In genomic region chr14:75429562-75429961, GRCh38 we compare ENCODE assay signal across 10 cellular contexts. TPM values are rescaled to one million over a fixed set of nuclear protein-coding genes. Genes with fewer than 3 reads are reported as not detected.
DNase-seq lines count a peak whose midpoint lies in the region; ATAC-seq and TF ChIP-seq lines count a peak whose summit lies in the region.
"Had no signal": no experiment of that assay in that cellular context is flagged by ENCODE, and none has a peak within 500 bp of the region (broad histone marks: within the 10 kb centered on the region; RNA-seq: fewer than 3 reads in every experiment).

No MANE protein-coding gene starts in this region.

- no peak for ATAC-seq in psoas muscle
- no peak for ATAC-seq in GM18858 (IDR thresholded peaks at IDR 0.05; ENCODE audit: unreplicated experiment)
- ATAC-seq in GM18873 (IDR thresholded peaks at IDR 0.05; ENCODE audit: low FRiP score, unreplicated experiment), result no peak
- no peak for ATAC-seq in HG02642 (IDR thresholded peaks at IDR 0.05; ENCODE audit: poor library complexity, unreplicated experiment)
- no peak for ATAC-seq in GM21825 (IDR thresholded peaks at IDR 0.05; ENCODE audit: unreplicated experiment)

- BruUV-seq in Calu3 (replicated peaks; lab: Mats Ljungman, UMichigan), result no TSS peak

- H3K36me3 ChIP-seq in SJSA1 (peaks cover 34% of the 10 kb centered on the region), psoas muscle (ENCODE audit: insufficient read depth in 1 of 2, low read depth in 1 of 2) (peaks cover 6 to 32% of the 10 kb centered on the region in 2 donors)
- H3K36me3 ChIP-seq: SJCRH30 had no signal

- no peaks in the 10 kb centered on the region for H3K9me3 ChIP-seq in SJSA1 (replicated peaks)
- H3K9me3 ChIP-seq in psoas muscle, result no peaks in the 10 kb centered on the region
- H3K9me3 ChIP-seq: SJCRH30 had no signal

- H3K27ac ChIP-seq in SJSA1 (no peak overlapping the region), psoas muscle (peak overlapping the region; percentile 75)
- H3K27ac ChIP-seq: SJCRH30 had no signal

- 30 to 77% (median 57%) methylated on average over 1 of the region's 1 CpG for WGBS in psoas muscle, 3 donors

- peak overlapping the region; percentile 73 for H3K4me3 Mint-ChIP-seq in Calu3 (ENCODE audit: low read depth, unreplicated experiment)

- no peaks in the 10 kb centered on the region for H3K9me3 Mint-ChIP-seq in Calu3 (ENCODE audit: low read depth, unreplicated experiment)

- intact Hi-C loops in Calu3 (cut with micrococcal nuclease; ENCODE audit: unreplicated experiment), result loop anchor here (5.0 kb wide), 1 partner anchor 112 kb away; no protein-coding TSS in a partner anchor
- intact Hi-C loops in psoas muscle (cut with DNase I), result loop anchor here (5.0 kb wide), 3 partner anchors 92 to 122 kb away; no protein-coding TSS in a partner anchor

- H3K27me3 ChIP-seq in SJSA1 (replicated peaks), result no peaks in the 10 kb centered on the region
- H3K27me3 ChIP-seq in psoas muscle (ENCODE audit: insufficient read depth in 3 of 3, low read length in 2 of 3), result no peaks in the 10 kb centered on the region
- H3K27me3 ChIP-seq: SJCRH30 had no signal

- H3K27ac Mint-ChIP-seq in Calu3 (ENCODE audit: unreplicated experiment), result no peak overlapping the region

- H3K4me3 ChIP-seq in SJSA1, result peak overlapping the region; percentile 71; the same call in 1 of the 2 replicates
- H3K4me3 ChIP-seq in fibroblast of the aortic adventitia (ENCODE audit: low read depth, low read length), result peak overlapping the region; percentile 80
- H3K4me3 ChIP-seq in psoas muscle, result peak overlapping the region; percentile 75

- peaks cover 22% of the 10 kb centered on the region for H3K4me1 Mint-ChIP-seq in Calu3 (ENCODE audit: low read depth, unreplicated experiment)

- TF ChIP-seq CTCF in Calu3 (IDR thresholded peaks at IDR 0.05; ENCODE audit: unreplicated experiment) (no peak), fibroblast of the aortic adventitia (IDR thresholded peaks at IDR 0.05; ENCODE audit: insufficient read depth, low read length) (no peak), psoas muscle (IDR thresholded peaks at IDR 0.05) (no peak)

- DNase-seq in Calu3 (no peak), SJSA1 (ENCODE audit: low read depth in 1 of 2, low spot score in 2 of 2) (no peak), fibroblast of the aortic adventitia (ENCODE audit: low read depth) (no peak), psoas muscle (no peak)
- DNase-seq: effector memory CD4-positive, alpha-beta T cell; SJCRH30 had no signal

- peaks cover 33% of the 10 kb centered on the region for H3K36me3 Mint-ChIP-seq in Calu3 (ENCODE audit: insufficient read depth, unreplicated experiment)

- H3K27me3 Mint-ChIP-seq in Calu3 (ENCODE audit: unreplicated experiment), result no peaks in the 10 kb centered on the region

- CTCF ChIA-PET in Calu3 (lab: Charles Lee), result interaction anchor here (0.6 to 1.5 kb wide), 2 partner anchors 50 to 131 kb away, joined by 3 to 4 read pairs; no protein-coding TSS in a partner anchor

- H3K4me1 ChIP-seq in SJSA1 (replicated peaks), result peaks cover 31% of the 10 kb centered on the region
- peaks cover 58% of the 10 kb centered on the region for H3K4me1 ChIP-seq in psoas muscle

RNA-seq across cellular contexts. Expression of gene JDP2, which starts 1.7 kb away (rescaled TPM):
- 18.8 and 24.1 TPM in 2 replicates for total RNA-seq in Calu3 (2022)
- 73.9 and 98.3 TPM in 2 replicates for total RNA-seq in SJSA1 (2014; rRNA removed; shearing (Covaris generic))
- total RNA-seq in fibroblast of the aortic adventitia (ENCODE audit: low replicate concordance), result 67.9 and 80.1 TPM in 2 replicates
- 10 to 100 TPM; 11.0 to 49.6 (median 30.8) TPM for total RNA-seq in psoas muscle
- polyA plus RNA-seq in psoas muscle, result 10 to 100 TPM; 13.2 to 73.2 (median 49.9) TPM
